Comparison of ENCODE assay signal across 21 cellular contexts in the genomic region with DNA sequence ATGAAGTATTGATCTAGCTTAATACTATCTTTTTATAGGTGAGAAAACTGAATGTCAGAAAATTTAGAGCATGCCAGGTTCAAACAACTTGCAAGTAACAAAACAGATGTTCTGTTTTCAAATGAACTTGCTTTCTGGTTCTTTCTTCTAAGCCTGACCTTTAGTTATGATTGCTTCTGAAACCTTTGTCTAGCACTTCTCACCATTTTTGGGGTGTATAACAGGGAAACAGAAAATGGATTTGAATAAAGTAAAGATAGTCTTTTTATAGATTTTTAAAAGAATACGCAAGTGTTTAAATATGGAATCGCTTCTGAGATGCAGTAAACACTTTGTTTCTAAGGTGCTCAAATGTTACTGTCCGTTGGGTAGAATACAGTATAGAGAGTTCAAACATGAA.
DNase-seq lines count a peak whose midpoint lies in the region; ATAC-seq, FAIRE-seq and TF ChIP-seq lines count a peak whose summit lies in the region.
"Had no signal": no experiment of that assay in that cellular context is flagged by ENCODE, and none has a peak within 500 bp of the region (broad histone marks: within the 10 kb centered on the region; RNA-seq: fewer than 3 reads in every experiment).

No MANE protein-coding gene starts in this region.

- no peak for TF ChIP-seq RAD21 in GM12878 (IDR thresholded peaks at IDR 0.05; ENCODE audit: insufficient read depth, low read depth, low read length)

- POLR2A ChIA-PET in GM12878 (lab: Charles Lee), result no interaction called here

- no peaks in the 10 kb centered on the region for H4K20me1 ChIP-seq in GM12878 (ENCODE audit: control insufficient read depth, insufficient read depth)
- H4K20me1 ChIP-seq: BLaER1 treated with 17β-estradiol and CSF1 and Interleukin-3, amounts not matched to agents 10 nM and 100 nM had no signal

- H3K36me3 ChIP-seq in GM12878 (ENCODE audit: control insufficient read depth in 2 of 2, insufficient read depth in 2 of 2, low read length in 1 of 2), result no peaks in the 10 kb centered on the region
- H3K36me3 ChIP-seq: BLaER1 treated with 17β-estradiol and CSF1 and Interleukin-3, amounts not matched to agents 10 nM and 100 nM had no signal

- in situ Hi-C loops in GM12878 (cut with MboI), result no loop called here

- no peak overlapping the region for H3K9ac ChIP-seq in GM12878 (ENCODE audit: control insufficient read depth, insufficient read depth, low read length)
- H3K9ac ChIP-seq: BLaER1 treated with 17β-estradiol and CSF1 and Interleukin-3, amounts not matched to agents 10 nM and 100 nM had no signal

- no TSS peak for BruUV-seq in GM12878 (replicated peaks; lab: Mats Ljungman, UMichigan)

- H3K4me2 ChIP-seq in GM12878 (ENCODE audit: control insufficient read depth, insufficient read depth), result no peak overlapping the region
- H3K4me2 ChIP-seq: BLaER1 treated with 17β-estradiol and CSF1 and Interleukin-3, amounts not matched to agents 10 nM and 100 nM; GM23338 had no signal

- H3K4me1 ChIP-seq in GM12878 (ENCODE audit: control insufficient read depth, insufficient read depth, low read length), result no peaks in the 10 kb centered on the region

- no peak overlapping the region for H3K27ac ChIP-seq in GM12878 (ENCODE audit: control insufficient read depth, insufficient read depth)
- H3K27ac ChIP-seq: BLaER1 treated with 17β-estradiol and CSF1 and Interleukin-3, amounts not matched to agents 10 nM and 100 nM had no signal

- FAIRE-seq in GM12878 (lab: Jason Lieb, UNC), result no peak
- FAIRE-seq: G401.6, H54, HTR-8/SVneo, K562 had no signal

- no peak for TF ChIP-seq POLR2A in GM12878 (IDR thresholded peaks at IDR 0.05; ENCODE audit: low read depth, low read length)

- H3K9me3 ChIP-seq in GM12878 (replicated peaks; ENCODE audit: control insufficient read depth, insufficient read depth, low read length), result no peaks in the 10 kb centered on the region
- H3K9me3 ChIP-seq: BLaER1 treated with 17β-estradiol and CSF1 and Interleukin-3, amounts not matched to agents 10 nM and 100 nM had no signal

- DNase-seq in GM12878 (ENCODE audit: low read depth, low spot score) (no peak), type B pancreatic cell (ENCODE audit: extremely low spot score, unreplicated experiment) (no peak), GDM1 (lab: John Stamatoyannopoulos, UW) (no peak)
- no peak for DNase-seq in activated T-helper 2 cell treated with anti-CD3 and anti-CD28 coated beads, Interferon-gamma antibody, Interleukin-2, Interleukin-4, amounts not matched to agents 10 μg/mL and 5 μg/mL and 100 μg/mL, durations not matched to agents 14 hours and 24 hours and 36 hours (ENCODE audit: low spot score)
- no peak for DNase-seq in stimulated activated CD4-positive, alpha-beta T cell treated with anti-CD3 and anti-CD28 coated beads, Interleukin-2, amount 100 ng/mL, for 24 hours
- DNase-seq: Calu3; CD8-positive, alpha-beta T cell; DMS 273 treated with DMSO at 0.1 percent for 48 hours; HCEC 1CT; IMR-90; Karpas-422 had no signal

- H3K9me3 Mint-ChIP-seq in activated T-helper 2 cell treated with anti-CD3 and anti-CD28 coated beads, Interferon-gamma antibody, Interleukin-2, Interleukin-4, amounts not matched to agents 10 μg/mL and 5 μg/mL and 100 μg/mL, durations not matched to agents 14 hours and 24 hours and 36 hours, result no peaks in the 10 kb centered on the region
- H3K9me3 Mint-ChIP-seq in type B pancreatic cell, result no peaks in the 10 kb centered on the region
- H3K9me3 Mint-ChIP-seq: CD8-positive, alpha-beta T cell; GM23338 had no signal

- RAD21 ChIA-PET in GM12878 (lab: Charles Lee; ENCODE audit: unreplicated experiment), result no interaction called here

- SMC1A ChIA-PET in GM12878 (lab: Charles Lee; ENCODE audit: uncharacterized antibody, unreplicated experiment), result interaction anchor here (0.6 to 0.8 kb wide), 2 partner anchors 121 to 172 kb away, joined by 3 read pairs; no protein-coding TSS in a partner anchor

- CTCF ChIA-PET in GM12878 (lab: Yijun Ruan, JAX), result interaction anchor here (0.9 kb wide), 1 partner anchor 27 kb away, joined by 3 read pairs; no protein-coding TSS in a partner anchor

- no peak overlapping the region for H3K27ac Mint-ChIP-seq in activated T-helper 2 cell treated with anti-CD3 and anti-CD28 coated beads, Interferon-gamma antibody, Interleukin-2, Interleukin-4, amounts not matched to agents 10 μg/mL and 5 μg/mL and 100 μg/mL, durations not matched to agents 14 hours and 24 hours and 36 hours
- no peak overlapping the region for H3K27ac Mint-ChIP-seq in type B pancreatic cell
- H3K27ac Mint-ChIP-seq: B cell; CD8-positive, alpha-beta T cell had no signal

- no peak overlapping the region for H3K4me3 ChIP-seq in GM12878
- H3K4me3 ChIP-seq: BLaER1 treated with 17β-estradiol and CSF1 and Interleukin-3, amounts not matched to agents 10 nM and 100 nM; GM23338; K562 had no signal

- no peak for TF ChIP-seq EP300 in GM12878 (IDR thresholded peaks at IDR 0.05; ENCODE audit: borderline replicate concordance in 1 of 2, control insufficient read depth in 1 of 2, low read depth in 2 of 2, low read length in 2 of 2)

- intact Hi-C loops in GM12878 (cut with micrococcal nuclease; ENCODE audit: unreplicated experiment), result no loop called here
- intact Hi-C loops in activated T-helper 2 cell treated with anti-CD3 and anti-CD28 coated beads, Interferon-gamma antibody, Interleukin-2, Interleukin-4, amounts not matched to agents 10 μg/mL and 5 μg/mL and 100 μg/mL, durations not matched to agents 14 hours and 24 hours and 36 hours (cut with micrococcal nuclease), result no loop called here

- H3K36me3 Mint-ChIP-seq in activated T-helper 2 cell treated with anti-CD3 and anti-CD28 coated beads, Interferon-gamma antibody, Interleukin-2, Interleukin-4, amounts not matched to agents 10 μg/mL and 5 μg/mL and 100 μg/mL, durations not matched to agents 14 hours and 24 hours and 36 hours (ENCODE audit: low read depth), result no peaks in the 10 kb centered on the region
- H3K36me3 Mint-ChIP-seq in type B pancreatic cell, result no peaks in the 10 kb centered on the region
- H3K36me3 Mint-ChIP-seq: CD8-positive, alpha-beta T cell had no signal

- no peaks in the 10 kb centered on the region for H3K79me2 ChIP-seq in GM12878 (ENCODE audit: control insufficient read depth, insufficient read depth, low read length)

- H3K4me1 Mint-ChIP-seq in activated T-helper 2 cell treated with anti-CD3 and anti-CD28 coated beads, Interferon-gamma antibody, Interleukin-2, Interleukin-4, amounts not matched to agents 10 μg/mL and 5 μg/mL and 100 μg/mL, durations not matched to agents 14 hours and 24 hours and 36 hours (ENCODE audit: low read depth), result no peaks in the 10 kb centered on the region
- H3K4me1 Mint-ChIP-seq in type B pancreatic cell (ENCODE audit: unreplicated experiment), result no peaks in the 10 kb centered on the region

- H3K27me3 ChIP-seq in GM12878 (replicated peaks in 1 of 2; ENCODE audit: control insufficient read depth in 2 of 2, insufficient read depth in 2 of 2, low read length in 1 of 2), result no peaks in the 10 kb centered on the region
- H3K27me3 ChIP-seq: BLaER1 treated with 17β-estradiol and CSF1 and Interleukin-3, amounts not matched to agents 10 nM and 100 nM had no signal

- no peak overlapping the region for H2AFZ ChIP-seq in GM12878 (ENCODE audit: control insufficient read depth, low read depth, low read length)
- H2AFZ ChIP-seq: GM23338 had no signal

- ATAC-seq in GM19324 (IDR thresholded peaks at IDR 0.05; ENCODE audit: low FRiP score, unreplicated experiment) (peak; percentile 42), GM21717 (IDR thresholded peaks at IDR 0.05; ENCODE audit: unreplicated experiment) (peak; percentile 65), HG03432 (IDR thresholded peaks at IDR 0.05; ENCODE audit: unreplicated experiment) (peak; percentile 46), GM12878 (peak; percentile 36)
- ATAC-seq: CD8-positive, alpha-beta T cell; GM23338; K562 had no signal

- H3K27me3 Mint-ChIP-seq in activated T-helper 2 cell treated with anti-CD3 and anti-CD28 coated beads, Interferon-gamma antibody, Interleukin-2, Interleukin-4, amounts not matched to agents 10 μg/mL and 5 μg/mL and 100 μg/mL, durations not matched to agents 14 hours and 24 hours and 36 hours (ENCODE audit: low read depth), result no peaks in the 10 kb centered on the region
- H3K27me3 Mint-ChIP-seq in type B pancreatic cell, result no peaks in the 10 kb centered on the region
- H3K27me3 Mint-ChIP-seq: B cell had no signal

- H3K4me3 Mint-ChIP-seq in activated T-helper 2 cell treated with anti-CD3 and anti-CD28 coated beads, Interferon-gamma antibody, Interleukin-2, Interleukin-4, amounts not matched to agents 10 μg/mL and 5 μg/mL and 100 μg/mL, durations not matched to agents 14 hours and 24 hours and 36 hours (ENCODE audit: low read depth), result no peak overlapping the region
- H3K4me3 Mint-ChIP-seq in type B pancreatic cell, result no peak overlapping the region
- H3K4me3 Mint-ChIP-seq: B cell; CD8-positive, alpha-beta T cell; GM23338 had no signal

- 28% methylated on average over 3 of the region's 3 CpGs for WGBS in GM12878 (ENCODE audit: insufficient coverage, insufficient replicate concordance, low lambda C conversion rate, missing lambda C conversion rate)

- TF ChIP-seq CTCF in GM12878 (IDR thresholded peaks at IDR 0.05 in 2 of 3, conservative IDR thresholded peaks at IDR 0.05 in 1 of 3; ENCODE audit: control insufficient read depth in 2 of 3, extremely low read depth in 1 of 3, insufficient read depth in 1 of 3, low read depth in 3 of 3, low read length in 3 of 3) (no peak), type B pancreatic cell (conservative IDR thresholded peaks at IDR 0.05) (no peak)

TF ChIP-seq in GM12878, 131 proteins besides CTCF, POLR2A, EP300 and RAD21:
- TF ChIP-seq RCOR1 (conservative IDR thresholded peaks at IDR 0.05; ENCODE audit: low read depth, low read length), result no peak
- no peak for TF ChIP-seq MTA3 (IDR thresholded peaks at IDR 0.05; ENCODE audit: borderline replicate concordance, low read length)
- no peak for TF ChIP-seq SUZ12 (IDR thresholded peaks at IDR 0.05; ENCODE audit: unreplicated experiment)
- TF ChIP-seq STAT3 (IDR thresholded peaks at IDR 0.05; ENCODE audit: low read depth, low read length), result no peak
TF ChIP-seq in GM12878: peak in this region for 0.
